In the genomic region with DNA sequence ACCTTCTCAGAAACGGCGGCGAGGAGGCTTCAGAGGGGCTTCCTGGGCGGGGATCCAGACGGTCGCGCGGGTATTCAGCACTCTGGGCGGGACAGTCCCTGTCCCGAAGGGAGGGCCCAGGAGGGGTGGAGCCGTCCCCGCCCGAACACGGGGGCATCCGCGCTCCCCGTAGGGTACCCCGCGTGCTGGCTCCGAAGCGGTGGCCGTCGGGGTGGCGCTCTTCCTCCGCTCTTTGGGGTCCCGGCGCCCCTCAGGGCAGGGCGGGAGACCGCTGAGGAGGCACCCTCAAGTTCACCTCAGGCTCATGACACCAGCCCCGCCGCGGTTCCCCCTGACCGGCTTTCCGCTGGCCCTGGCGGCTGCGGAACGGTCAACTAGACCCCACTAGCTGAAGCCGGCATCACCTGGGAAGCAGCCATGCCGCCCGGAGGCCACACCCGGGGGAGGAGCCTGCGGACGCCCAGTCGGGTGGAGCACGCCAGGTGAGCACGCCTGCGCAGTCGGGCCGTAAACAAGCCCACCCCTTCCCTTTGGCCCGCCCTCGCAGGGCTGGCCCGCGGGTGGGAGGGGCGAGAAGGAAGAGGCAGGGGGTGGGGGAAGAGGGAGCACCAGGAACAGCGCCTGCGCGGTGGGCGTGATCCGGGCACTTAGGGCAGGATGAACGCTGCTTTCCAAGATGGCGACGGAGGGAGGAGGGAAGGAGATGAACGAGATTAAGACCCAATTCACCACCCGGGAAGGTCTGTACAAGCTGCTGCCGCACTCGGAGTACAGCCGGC, we compare ENCODE assay signal across 8 cellular contexts. TPM values are rescaled to one million over a fixed set of nuclear protein-coding genes. Genes with fewer than 3 reads are reported as not detected.
DNase-seq lines count a peak whose midpoint lies in the region; ATAC-seq and TF ChIP-seq lines count a peak whose summit lies in the region.

A gene with protein sequence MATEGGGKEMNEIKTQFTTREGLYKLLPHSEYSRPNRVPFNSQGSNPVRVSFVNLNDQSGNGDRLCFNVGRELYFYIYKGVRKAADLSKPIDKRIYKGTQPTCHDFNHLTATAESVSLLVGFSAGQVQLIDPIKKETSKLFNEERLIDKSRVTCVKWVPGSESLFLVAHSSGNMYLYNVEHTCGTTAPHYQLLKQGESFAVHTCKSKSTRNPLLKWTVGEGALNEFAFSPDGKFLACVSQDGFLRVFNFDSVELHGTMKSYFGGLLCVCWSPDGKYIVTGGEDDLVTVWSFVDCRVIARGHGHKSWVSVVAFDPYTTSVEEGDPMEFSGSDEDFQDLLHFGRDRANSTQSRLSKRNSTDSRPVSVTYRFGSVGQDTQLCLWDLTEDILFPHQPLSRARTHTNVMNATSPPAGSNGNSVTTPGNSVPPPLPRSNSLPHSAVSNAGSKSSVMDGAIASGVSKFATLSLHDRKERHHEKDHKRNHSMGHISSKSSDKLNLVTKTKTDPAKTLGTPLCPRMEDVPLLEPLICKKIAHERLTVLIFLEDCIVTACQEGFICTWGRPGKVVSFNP (plus strand): TSS at position 650 of the 779 bp plus-strand sequence. CDS start 27 bp downstream, at position 677.

- peak in 1 of 2 experiments; percentile 40; a peak in 1 of 4 replicates for TF ChIP-seq CTCF in GM23338 (conservative IDR thresholded peaks at IDR 0.05; ENCODE audit: low read depth in 2 of 2)
- TF ChIP-seq CTCF in fibroblast of lung (conservative IDR thresholded peaks at IDR 0.05 in 1 of 2, IDR thresholded peaks at IDR 0.05 in 1 of 2; ENCODE audit: low read depth in 1 of 2, low read length in 2 of 2) = no peak

- DNase-seq in EL = peak; percentile 97
- DNase-seq in GM23338 (ENCODE audit: low spot score) = peak; percentile 99
- DNase-seq in LHCN-M2 (ENCODE audit: low read depth) = peak; percentile 93
- DNase-seq in RPMI7951 (ENCODE audit: low read depth) = peak; percentile 91
- DNase-seq in activated T-helper 1 cell treated with anti-CD3 and anti-CD28 coated beads, Interleukin-12 subunit alpha, Interleukin-12 subunit beta, Interleukin-2, Interleukin-4 antibody, amounts not matched to agents 30 ng/mL and 10 ng/mL and 1 ng/mL, durations not matched to agents 14 hours and 24 hours and 36 hours (ENCODE audit: low spot score) = peak; percentile 99
- DNase-seq in fibroblast of lung (ENCODE audit: low read depth in 2 of 2) = peak; percentile 92 to 95
- DNase-seq in naive thymus-derived CD8-positive, alpha-beta T cell = peak; percentile 95 to 100 (median 100)
- peak; percentile 97 to 100 (median 99) for DNase-seq in stimulated activated naive CD4-positive, alpha-beta T cell (lab: John Stamatoyannopoulos, UW)

- peaks cover 17% of the 10 kb centered on the region for H4K20me1 ChIP-seq in GM23338 (replicated peaks; ENCODE audit: insufficient read depth)
- H4K20me1 ChIP-seq in fibroblast of lung (ENCODE audit: control insufficient read depth, extremely low read depth, insufficient read depth, low read length) = no peaks in the 10 kb centered on the region

- intact Hi-C loops in activated T-helper 1 cell treated with anti-CD3 and anti-CD28 coated beads, Interleukin-12 subunit alpha, Interleukin-12 subunit beta, Interleukin-2, Interleukin-4 antibody, amounts not matched to agents 30 ng/mL and 10 ng/mL and 1 ng/mL, durations not matched to agents 14 hours and 24 hours and 36 hours (cut with micrococcal nuclease) = loop anchor here (1.0 to 5.0 kb wide), 14 partner anchors 45 to 1423 kb away; a partner anchor contains a TSS

- no peaks in the 10 kb centered on the region for H3K9me3 ChIP-seq in fibroblast of lung (ENCODE audit: control insufficient read depth, insufficient read depth, low read depth, low read length)

- peak within 1 kb of the TSS; percentile 39 for H2AFZ ChIP-seq in GM23338
- peak within 1 kb of the TSS; percentile 96 for H2AFZ ChIP-seq in fibroblast of lung (ENCODE audit: low read length)

- no peaks in the 10 kb centered on the region for H3K9me3 Mint-ChIP-seq in GM23338
- H3K9me3 Mint-ChIP-seq in activated T-helper 1 cell treated with anti-CD3 and anti-CD28 coated beads, Interleukin-12 subunit alpha, Interleukin-12 subunit beta, Interleukin-2, Interleukin-4 antibody, amounts not matched to agents 30 ng/mL and 10 ng/mL and 1 ng/mL, durations not matched to agents 14 hours and 24 hours and 36 hours = no peaks in the 10 kb centered on the region
- H3K9me3 Mint-ChIP-seq in naive thymus-derived CD8-positive, alpha-beta T cell = no peaks in the 10 kb centered on the region

- H3K36me3 ChIP-seq in GM23338 (ENCODE audit: insufficient read depth) = no peaks in the 10 kb centered on the region
- no peaks in the 10 kb centered on the region for H3K36me3 ChIP-seq in fibroblast of lung (ENCODE audit: control insufficient read depth, insufficient read depth, low read length)

- H3K9me2 ChIP-seq in GM23338 (ENCODE audit: insufficient read depth) = no peaks in the 10 kb centered on the region

- H3K79me2 ChIP-seq in GM23338 (replicated peaks; ENCODE audit: insufficient read depth) = peaks cover 70% of the 10 kb centered on the region
- H3K79me2 ChIP-seq in fibroblast of lung (ENCODE audit: control insufficient read depth, insufficient read depth, low read length) = peaks cover 38% of the 10 kb centered on the region

- peak within 1 kb of the TSS; percentile 99 for H3K4me2 ChIP-seq in GM23338
- H3K4me2 ChIP-seq in fibroblast of lung (ENCODE audit: extremely low read depth, insufficient read depth, low read length) = peak within 1 kb of the TSS; percentile 95

- H3K27ac ChIP-seq in GM23338 (ENCODE audit: low read depth) = peak within 1 kb of the TSS; percentile 86
- peak within 1 kb of the TSS; percentile 87 for H3K27ac ChIP-seq in fibroblast of lung (ENCODE audit: insufficient read depth, low read length)

- peak within 1 kb of the TSS; percentile 96 for H3K27ac Mint-ChIP-seq in GM23338
- peak within 1 kb of the TSS; percentile 91 for H3K27ac Mint-ChIP-seq in activated T-helper 1 cell treated with anti-CD3 and anti-CD28 coated beads, Interleukin-12 subunit alpha, Interleukin-12 subunit beta, Interleukin-2, Interleukin-4 antibody, amounts not matched to agents 30 ng/mL and 10 ng/mL and 1 ng/mL, durations not matched to agents 14 hours and 24 hours and 36 hours
- H3K27ac Mint-ChIP-seq in naive thymus-derived CD8-positive, alpha-beta T cell = peak within 1 kb of the TSS; percentile 94 to 99 (median 98)

- peaks cover 6% of the 10 kb centered on the region; the same call in 1 of the 2 replicates for H3F3A ChIP-seq in GM23338 (replicated peaks; ENCODE audit: low read depth)

- H3K9ac ChIP-seq in fibroblast of lung (ENCODE audit: insufficient read depth, low read length) = peak within 1 kb of the TSS; percentile 90

- no peaks in the 10 kb centered on the region for H3K27me3 ChIP-seq in GM23338 (ENCODE audit: insufficient read depth)
- no peaks in the 10 kb centered on the region for H3K27me3 ChIP-seq in fibroblast of lung (ENCODE audit: control insufficient read depth, insufficient read depth, low read length)

- H3K4me1 ChIP-seq in GM23338 (ENCODE audit: insufficient read depth) (peaks cover 29% of the 10 kb centered on the region), fibroblast of lung (ENCODE audit: control insufficient read depth, extremely low read depth, insufficient read depth, low read length) (peaks cover 2% of the 10 kb centered on the region)

- H3K4me3 Mint-ChIP-seq in GM23338 = peak within 1 kb of the TSS; percentile 95
- H3K4me3 Mint-ChIP-seq in activated T-helper 1 cell treated with anti-CD3 and anti-CD28 coated beads, Interleukin-12 subunit alpha, Interleukin-12 subunit beta, Interleukin-2, Interleukin-4 antibody, amounts not matched to agents 30 ng/mL and 10 ng/mL and 1 ng/mL, durations not matched to agents 14 hours and 24 hours and 36 hours = peak within 1 kb of the TSS; percentile 94
- peak within 1 kb of the TSS; percentile 93 to 99 (median 98) for H3K4me3 Mint-ChIP-seq in naive thymus-derived CD8-positive, alpha-beta T cell

- peaks cover 10% of the 10 kb centered on the region for H3K27me3 Mint-ChIP-seq in GM23338 (ENCODE audit: insufficient read depth, low read depth, poor library complexity)
- H3K27me3 Mint-ChIP-seq in activated T-helper 1 cell treated with anti-CD3 and anti-CD28 coated beads, Interleukin-12 subunit alpha, Interleukin-12 subunit beta, Interleukin-2, Interleukin-4 antibody, amounts not matched to agents 30 ng/mL and 10 ng/mL and 1 ng/mL, durations not matched to agents 14 hours and 24 hours and 36 hours (ENCODE audit: insufficient read depth) = no peaks in the 10 kb centered on the region
- no peaks in the 10 kb centered on the region for H3K27me3 Mint-ChIP-seq in naive thymus-derived CD8-positive, alpha-beta T cell

- H3K4me3 ChIP-seq in GM23338 (peak within 1 kb of the TSS; percentile 65), fibroblast of lung (replicated peaks in 1 of 4; ENCODE audit: control extremely low read depth in 1 of 4, insufficient read depth in 1 of 4, low read depth in 3 of 4, low read length in 4 of 4) (peak within 1 kb of the TSS; percentile 92 to 99 (median 94))

- POLR2A ChIA-PET in naive thymus-derived CD8-positive, alpha-beta T cell (lab: Charles Lee) = interaction anchor here (0.8 to 1.5 kb wide), 3 partner anchors 180 to 330 kb away, joined by 3 to 5 read pairs (median 3); a partner anchor contains a TSS

- peak; percentile 88 for ATAC-seq in GM23338
- ATAC-seq in naive thymus-derived CD8-positive, alpha-beta T cell = peak; percentile 88 to 91

- peaks cover 10% of the 10 kb centered on the region for H3K36me3 Mint-ChIP-seq in GM23338 (ENCODE audit: low read depth)
- H3K36me3 Mint-ChIP-seq in activated T-helper 1 cell treated with anti-CD3 and anti-CD28 coated beads, Interleukin-12 subunit alpha, Interleukin-12 subunit beta, Interleukin-2, Interleukin-4 antibody, amounts not matched to agents 30 ng/mL and 10 ng/mL and 1 ng/mL, durations not matched to agents 14 hours and 24 hours and 36 hours (ENCODE audit: low read depth) = no peaks in the 10 kb centered on the region
- peaks cover 0 to 15% (median 0%) of the 10 kb centered on the region in 3 donors for H3K36me3 Mint-ChIP-seq in naive thymus-derived CD8-positive, alpha-beta T cell

- peaks cover 26% of the 10 kb centered on the region for H3K4me1 Mint-ChIP-seq in GM23338
- H3K4me1 Mint-ChIP-seq in activated T-helper 1 cell treated with anti-CD3 and anti-CD28 coated beads, Interleukin-12 subunit alpha, Interleukin-12 subunit beta, Interleukin-2, Interleukin-4 antibody, amounts not matched to agents 30 ng/mL and 10 ng/mL and 1 ng/mL, durations not matched to agents 14 hours and 24 hours and 36 hours (ENCODE audit: low read depth) = peaks cover 19% of the 10 kb centered on the region
- peaks cover 12 to 33% (median 24%) of the 10 kb centered on the region in 4 donors for H3K4me1 Mint-ChIP-seq in naive thymus-derived CD8-positive, alpha-beta T cell

RNA-seq across cellular contexts. Expression of the gene that starts here (rescaled TPM):
- 21.0 and 24.6 TPM in 2 replicates for total RNA-seq in GM23338 (2014; rRNA removed; shearing (Covaris generic))
- polyA plus RNA-seq in GM23338 (2016; fragmentation: Nextera tagmentation; extraction: Ambion mirVana) = 17.0 and 17.9 TPM in 2 replicates
- total RNA-seq in LHCN-M2 (2014; rRNA removed) = 18.3 and 21.1 TPM in 2 replicates
- polyA plus RNA-seq in LHCN-M2 (2012) = 13.7 TPM
- total RNA-seq in RPMI7951 (2014; rRNA removed; shearing (Covaris generic)) = 11.4 and 16.0 TPM in 2 replicates
- 33.9 and 34.2 TPM in 2 replicates for total RNA-seq in activated T-helper 1 cell treated with anti-CD3 and anti-CD28 coated beads, Interleukin-12 subunit alpha, Interleukin-12 subunit beta, Interleukin-2, Interleukin-4 antibody, amounts not matched to agents 30 ng/mL and 10 ng/mL and 1 ng/mL, durations not matched to agents 14 hours and 24 hours and 36 hours
- 13.4 and 17.8 TPM in 2 replicates for total RNA-seq in fibroblast of lung
- 16.1 and 17.2 TPM in 2 replicates for polyA plus RNA-seq in fibroblast of lung
- polyA plus RNA-seq in fibroblast of lung (2012) = 15.0 and 16.4 TPM in 2 replicates
- 8.3 and 24.4 TPM in 2 replicates for polyA minus RNA-seq in fibroblast of lung (ENCODE audit: low replicate concordance)
- total RNA-seq in naive thymus-derived CD8-positive, alpha-beta T cell = 10 to 100 TPM; 50.0 to 56.9 TPM
- polyA plus RNA-seq in naive thymus-derived CD8-positive, alpha-beta T cell = 10 to 100 TPM; 11.3 to 15.0 (median 12.9) TPM

Comparison
In these comparisons a context has a peak if more than half of its experiments do, and no peak if none do; other contexts are left out.
1. Peak in every context shown above with its lines: DNase-seq, ATAC-seq, H3K4me3 ChIP-seq and H3K27ac ChIP-seq.